23 cellular contexts compared by ENCODE assay signal in genomic region chr19:35796645-35797542, GRCh38. TPM values are rescaled to one million over a fixed set of nuclear protein-coding genes. Genes with fewer than 3 reads are reported as not detected.
DNase-seq lines count a peak whose midpoint lies in the region; ATAC-seq lines count a peak whose summit lies in the region.
"Had no signal": no experiment of that assay in that cellular context is flagged by ENCODE, and none has a peak within 500 bp of the region (broad histone marks: within the 10 kb centered on the region; RNA-seq: fewer than 3 reads in every experiment).

No MANE protein-coding gene starts in this region.

- H3K27me3 Mint-ChIP-seq in activated CD4-positive, alpha-beta T cell treated with anti-CD3 and anti-CD28 coated beads, Interleukin-2, amount 10 ng/mL, durations not matched to agents 24 days and 14 days = peaks cover 32% of the 10 kb centered on the region

- DNase-seq in activated CD4-positive, alpha-beta T cell treated with anti-CD3 and anti-CD28 coated beads, Interleukin-2, amount 10 ng/mL, durations not matched to agents 24 days and 14 days = no peak
- no peak for DNase-seq in activated CD4-positive, alpha-beta T cell treated with anti-CD3 and anti-CD28 coated beads, Interleukin-2, amount 50 U/mL, for 48 hours
- no peak for DNase-seq in stimulated activated effector memory CD8-positive, alpha-beta T cell treated with anti-CD3 and anti-CD28 coated beads, Interleukin-12 subunit alpha, Interleukin-12 subunit beta, amount 100 ng/mL, for 72 hours (ENCODE audit: low spot score in 2 of 2)
- no peak for DNase-seq in stimulated activated CD4-positive, alpha-beta T cell treated with anti-CD3 and anti-CD28 coated beads, Interleukin-2, amount 100 ng/mL, for 48 hours
- DNase-seq in activated naive CD4-positive, alpha-beta T cell treated with anti-CD3 and anti-CD28 coated beads, Interleukin-2, amount 50 U/mL, for 72 hours (ENCODE audit: low spot score in 2 of 2) = no peak
- DNase-seq: 8988T; activated naive CD4-positive, alpha-beta T cell; DMS 273 treated with DMSO at 0.1 percent for 48 hours; GF-D8; Kasumi-1; left colon; NCI-H1092 treated with DMSO at 0.1 percent for 48 hours; NCI-H2081 treated with DMSO at 0.1 percent for 48 hours; NCI-H510A; stimulated activated naive B cell treated with anti-CD40 and anti-IgM and Interleukin-4, amounts not matched to agents 10 μg/mL and 1 μg/mL and 100 μg/mL, for 72 hours; tibial artery had no signal

- intact Hi-C loops in activated CD4-positive, alpha-beta T cell treated with anti-CD3 and anti-CD28 coated beads, Interleukin-2, amount 10 ng/mL, durations not matched to agents 24 days and 14 days (cut with micrococcal nuclease) = no loop called here

- H3K9me3 Mint-ChIP-seq in activated CD4-positive, alpha-beta T cell treated with anti-CD3 and anti-CD28 coated beads, Interleukin-2, amount 10 ng/mL, durations not matched to agents 24 days and 14 days = no peaks in the 10 kb centered on the region
- no peaks in the 10 kb centered on the region for H3K9me3 Mint-ChIP-seq in stimulated activated effector memory CD8-positive, alpha-beta T cell treated with anti-CD3 and anti-CD28 coated beads, Interleukin-12 subunit alpha, Interleukin-12 subunit beta, amount 100 ng/mL, for 72 hours
- H3K9me3 Mint-ChIP-seq in activated naive CD4-positive, alpha-beta T cell treated with anti-CD3 and anti-CD28 coated beads, Interleukin-2, amount 50 U/mL, for 72 hours = no peaks in the 10 kb centered on the region

- peaks cover 24% of the 10 kb centered on the region for H3K27me3 ChIP-seq in iPS-15b (ENCODE audit: control insufficient read depth, insufficient read depth, low read length)

- H3K36me3 ChIP-seq in iPS-15b (ENCODE audit: control insufficient read depth, insufficient read depth, low read length) = no peaks in the 10 kb centered on the region
- H3K36me3 ChIP-seq: neutrophil, tibial artery had no signal

- peaks cover 4% of the 10 kb centered on the region for H3K4me1 Mint-ChIP-seq in activated CD4-positive, alpha-beta T cell treated with anti-CD3 and anti-CD28 coated beads, Interleukin-2, amount 10 ng/mL, durations not matched to agents 24 days and 14 days
- H3K4me1 Mint-ChIP-seq in stimulated activated effector memory CD8-positive, alpha-beta T cell treated with anti-CD3 and anti-CD28 coated beads, Interleukin-12 subunit alpha, Interleukin-12 subunit beta, amount 100 ng/mL, for 72 hours = peaks cover 11% of the 10 kb centered on the region

- no peak for ATAC-seq in stimulated activated effector memory CD8-positive, alpha-beta T cell treated with anti-CD3 and anti-CD28 coated beads, Interleukin-12 subunit alpha, Interleukin-12 subunit beta, amount 100 ng/mL, for 72 hours
- no peak for ATAC-seq in activated naive CD4-positive, alpha-beta T cell treated with anti-CD3 and anti-CD28 coated beads, Interleukin-2, amount 50 U/mL, for 72 hours
- ATAC-seq: GM12878, HCT116, left colon had no signal

- no peaks in the 10 kb centered on the region for H3K36me3 Mint-ChIP-seq in activated CD4-positive, alpha-beta T cell treated with anti-CD3 and anti-CD28 coated beads, Interleukin-2, amount 10 ng/mL, durations not matched to agents 24 days and 14 days (ENCODE audit: low read depth)
- H3K36me3 Mint-ChIP-seq in stimulated activated effector memory CD8-positive, alpha-beta T cell treated with anti-CD3 and anti-CD28 coated beads, Interleukin-12 subunit alpha, Interleukin-12 subunit beta, amount 100 ng/mL, for 72 hours = no peaks in the 10 kb centered on the region
- H3K36me3 Mint-ChIP-seq in activated naive CD4-positive, alpha-beta T cell treated with anti-CD3 and anti-CD28 coated beads, Interleukin-2, amount 50 U/mL, for 72 hours = no peaks in the 10 kb centered on the region
- H3K36me3 Mint-ChIP-seq: CD14-positive monocyte; stimulated activated naive B cell treated with anti-CD40 and anti-IgM and Interleukin-4, amounts not matched to agents 10 μg/mL and 1 μg/mL and 100 μg/mL, for 72 hours had no signal

- H3K27ac Mint-ChIP-seq in activated CD4-positive, alpha-beta T cell treated with anti-CD3 and anti-CD28 coated beads, Interleukin-2, amount 10 ng/mL, durations not matched to agents 24 days and 14 days = no peak overlapping the region
- H3K27ac Mint-ChIP-seq in stimulated activated effector memory CD8-positive, alpha-beta T cell treated with anti-CD3 and anti-CD28 coated beads, Interleukin-12 subunit alpha, Interleukin-12 subunit beta, amount 100 ng/mL, for 72 hours = no peak overlapping the region
- no peak overlapping the region for H3K27ac Mint-ChIP-seq in activated naive CD4-positive, alpha-beta T cell treated with anti-CD3 and anti-CD28 coated beads, Interleukin-2, amount 50 U/mL, for 72 hours
- H3K27ac Mint-ChIP-seq: stimulated activated naive B cell treated with anti-CD40 and anti-IgM and Interleukin-4, amounts not matched to agents 10 μg/mL and 1 μg/mL and 100 μg/mL, for 72 hours had no signal

- H3K9me3 ChIP-seq in iPS-15b (ENCODE audit: control insufficient read depth, insufficient read depth, low read length) = no peaks in the 10 kb centered on the region
- H3K9me3 ChIP-seq: neutrophil, tibial artery had no signal

- H3K4me1 ChIP-seq in iPS-15b (ENCODE audit: control insufficient read depth, insufficient read depth, low read length) = no peaks in the 10 kb centered on the region
- H3K4me1 ChIP-seq: tibial artery had no signal

- peak overlapping the region; percentile 28 for H3K4me3 Mint-ChIP-seq in activated CD4-positive, alpha-beta T cell treated with anti-CD3 and anti-CD28 coated beads, Interleukin-2, amount 10 ng/mL, durations not matched to agents 24 days and 14 days
- peak overlapping the region; percentile 30 for H3K4me3 Mint-ChIP-seq in stimulated activated effector memory CD8-positive, alpha-beta T cell treated with anti-CD3 and anti-CD28 coated beads, Interleukin-12 subunit alpha, Interleukin-12 subunit beta, amount 100 ng/mL, for 72 hours

- peak overlapping the region; percentile 46 for H3K4me3 ChIP-seq in iPS-15b (ENCODE audit: low read depth, low read length)
- H3K4me3 ChIP-seq: GM12878, tibial artery had no signal

- no peak overlapping the region for H3K9ac ChIP-seq in iPS-15b (ENCODE audit: low read depth, low read length)

RNA-seq across cellular contexts. Expression of gene PRODH2, which starts 15.8 kb away (rescaled TPM):
- not detected in 2 replicates for total RNA-seq in activated CD4-positive, alpha-beta T cell treated with anti-CD3 and anti-CD28 coated beads, Interleukin-2, amount 10 ng/mL, durations not matched to agents 24 days and 14 days
- not detected for total RNA-seq in activated naive CD4-positive, alpha-beta T cell treated with anti-CD3 and anti-CD28 coated beads, Interleukin-2, amount 50 U/mL, for 72 hours
- total RNA-seq: astrocyte, fibroblast of villous mesenchyme, GM12878, left colon had no signal

RNA-seq across cellular contexts. Expression of gene ARHGAP33, which starts 21.5 kb away (rescaled TPM):
- 24.6 and 26.4 TPM in 2 replicates for total RNA-seq in activated CD4-positive, alpha-beta T cell treated with anti-CD3 and anti-CD28 coated beads, Interleukin-2, amount 10 ng/mL, durations not matched to agents 24 days and 14 days
- 100 to 1,000 TPM in 1 of 2 donors, 10 to 100 TPM in 1; 38.7 to 106 TPM for total RNA-seq in activated naive CD4-positive, alpha-beta T cell treated with anti-CD3 and anti-CD28 coated beads, Interleukin-2, amount 50 U/mL, for 72 hours

RNA-seq across cellular contexts. Expression of gene PROSER3, which starts 38.9 kb away (rescaled TPM):
- 35.2 and 43.6 TPM in 2 replicates for total RNA-seq in activated CD4-positive, alpha-beta T cell treated with anti-CD3 and anti-CD28 coated beads, Interleukin-2, amount 10 ng/mL, durations not matched to agents 24 days and 14 days
- 10 to 100 TPM; 28.3 to 49.4 TPM for total RNA-seq in activated naive CD4-positive, alpha-beta T cell treated with anti-CD3 and anti-CD28 coated beads, Interleukin-2, amount 50 U/mL, for 72 hours

RNA-seq across cellular contexts. Expression of gene HSPB6, which starts 40.1 kb away (rescaled TPM):
- 0.42 TPM in 1 of 2 replicates, not detected in the other for total RNA-seq in activated CD4-positive, alpha-beta T cell treated with anti-CD3 and anti-CD28 coated beads, Interleukin-2, amount 10 ng/mL, durations not matched to agents 24 days and 14 days
- under 1 TPM; 0.32 to 0.99 TPM for total RNA-seq in activated naive CD4-positive, alpha-beta T cell treated with anti-CD3 and anti-CD28 coated beads, Interleukin-2, amount 50 U/mL, for 72 hours

RNA-seq across cellular contexts. Expression of gene LIN37, which starts 48.5 kb away (rescaled TPM):
- total RNA-seq in activated CD4-positive, alpha-beta T cell treated with anti-CD3 and anti-CD28 coated beads, Interleukin-2, amount 10 ng/mL, durations not matched to agents 24 days and 14 days = 7.7 and 11.1 TPM in 2 replicates
- total RNA-seq in activated naive CD4-positive, alpha-beta T cell treated with anti-CD3 and anti-CD28 coated beads, Interleukin-2, amount 50 U/mL, for 72 hours = 10 to 100 TPM; 11.2 to 25.0 TPM
